1 cellular context compared by ENCODE assay signal in genomic region chr1:70205437-70206118, GRCh38.
TF ChIP-seq lines count a peak whose summit lies in the region.

Gene LRRC40, minus strand, starts transcription at chr1:70205579. Its CDS starts 39 bp downstream, at chr1:70205540.

TF ChIP-seq in HepG2, 621 proteins besides CTCF, POLR2A, EP300 and RAD21 (continued from another document and continues in another):
- TF ChIP-seq MNT (IDR thresholded peaks at IDR 0.05) (peak; percentile 71), ZNF503 (CRISPR knock-in tag; IDR thresholded peaks at IDR 0.05) (peak; percentile 63; the same call in 1 of the 2 replicates), MAF1 (CRISPR knock-in tag; IDR thresholded peaks at IDR 0.05; ENCODE audit: borderline replicate concordance) (peak; percentile 73; the same call in 1 of the 2 replicates), ZBTB1 (CRISPR knock-in tag; IDR thresholded peaks at IDR 0.05; ENCODE audit: borderline replicate concordance) (no peak), ZBTB43 (CRISPR knock-in tag; conservative IDR thresholded peaks at IDR 0.05) (peak; percentile 20; the same call in 1 of the 2 replicates), PAWR (CRISPR knock-in tag; IDR thresholded peaks at IDR 0.05; ENCODE audit: borderline replicate concordance) (no peak), MBNL3 (CRISPR knock-in tag; conservative IDR thresholded peaks at IDR 0.05) (no peak), ELF4 (CRISPR knock-in tag; IDR thresholded peaks at IDR 0.05; ENCODE audit: borderline replicate concordance) (no peak; the same call in 1 of the 2 replicates), HNRNPH1 (optimal IDR thresholded peaks at IDR 0.05; ENCODE audit: low read depth, low read length) (no peak), CHCHD3 (CRISPR knock-in tag; IDR thresholded peaks at IDR 0.05) (0 out of 2 replicates have a peak, but pooled peaks have one; percentile 40), HOXD1 (CRISPR knock-in tag; IDR thresholded peaks at IDR 0.05) (peak; percentile 88), CERS6 (CRISPR knock-in tag; IDR thresholded peaks at IDR 0.05) (no peak), TCF7L2 (IDR thresholded peaks at IDR 0.05; ENCODE audit: low read depth, low read length) (no peak), ZNF460 (CRISPR knock-in tag; IDR thresholded peaks at IDR 0.05; ENCODE audit: borderline replicate concordance) (no peak), ZNF710 (CRISPR knock-in tag; IDR thresholded peaks at IDR 0.05; ENCODE audit: borderline replicate concordance) (0 out of 2 replicates have a peak, but pooled peaks have one; percentile 36), ZNF580 (CRISPR knock-in tag; IDR thresholded peaks at IDR 0.05; ENCODE audit: borderline replicate concordance, low read depth) (peak; percentile 76; the same call in 1 of the 2 replicates), ZNF589 (CRISPR knock-in tag; conservative IDR thresholded peaks at IDR 0.05) (peak; percentile 23; the same call in 1 of the 2 replicates), TBX3 (IDR thresholded peaks at IDR 0.05; ENCODE audit: borderline replicate concordance) (peak; percentile 48; the same call in 1 of the 2 replicates), ZNF280D (CRISPR knock-in tag; IDR thresholded peaks at IDR 0.05) (peak; percentile 95), NFKBIZ (CRISPR knock-in tag; IDR thresholded peaks at IDR 0.05) (0 out of 2 replicates have a peak, but pooled peaks have one; percentile 34), ZNF280B (CRISPR knock-in tag; IDR thresholded peaks at IDR 0.05; ENCODE audit: borderline replicate concordance) (peak; percentile 93), MED13 (CRISPR knock-in tag; IDR thresholded peaks at IDR 0.05) (0 out of 2 replicates have a peak, but pooled peaks have one; percentile 38), ZSCAN9 (CRISPR knock-in tag; IDR thresholded peaks at IDR 0.05; ENCODE audit: borderline replicate concordance) (peak; percentile 87; the same call in 1 of the 2 replicates), GTF2F1 (IDR thresholded peaks at IDR 0.05; ENCODE audit: low read length) (no peak), ZNF142 (CRISPR knock-in tag; IDR thresholded peaks at IDR 0.05) (peak; percentile 84), ZNF678 (CRISPR knock-in tag; IDR thresholded peaks at IDR 0.05) (no peak), MYNN (CRISPR knock-in tag; IDR thresholded peaks at IDR 0.05; ENCODE audit: low read depth) (0 out of 2 replicates have a peak, but pooled peaks have one; percentile 34), NFYB (CRISPR knock-in tag; IDR thresholded peaks at IDR 0.05) (peak; percentile 44; the same call in 1 of the 2 replicates), KMT2A (CRISPR knock-in tag; IDR thresholded peaks at IDR 0.05) (peak; percentile 99), ZNF737 (CRISPR knock-in tag; IDR thresholded peaks at IDR 0.05; ENCODE audit: borderline replicate concordance) (peak; percentile 46; the same call in 1 of the 2 replicates), ZBTB46 (CRISPR knock-in tag; IDR thresholded peaks at IDR 0.05; ENCODE audit: borderline replicate concordance) (no peak; the same call in 1 of the 2 replicates), ATF4 (CRISPR knock-in tag; IDR thresholded peaks at IDR 0.05) (0 out of 4 replicates have a peak, but pooled peaks of 1 of the 2 experiments have one; percentile 36), PHB2 (IDR thresholded peaks at IDR 0.05; ENCODE audit: partially characterized antibody) (no peak)
